ENCODE assay signal across 9 cellular contexts in the genomic region with DNA sequence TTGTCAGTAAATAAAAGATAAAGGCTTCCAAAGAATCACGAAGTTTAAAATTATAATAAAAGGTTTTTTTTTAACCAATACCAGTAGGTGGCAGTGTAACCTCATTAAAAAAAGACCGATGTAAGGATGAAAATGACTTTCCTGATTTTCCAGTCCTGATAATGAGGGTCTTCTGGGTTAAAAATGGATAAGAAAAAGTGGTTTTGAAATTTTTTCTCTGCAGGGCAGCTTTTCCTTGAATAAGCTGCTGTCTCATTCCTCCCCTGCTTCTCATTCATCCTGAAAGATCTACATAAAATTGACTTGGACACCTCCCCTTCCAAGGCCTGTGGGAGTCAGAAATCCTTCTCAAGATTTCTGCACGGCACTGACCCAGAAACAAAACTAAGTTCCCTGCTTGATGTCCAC. TPM values are rescaled to one million over a fixed set of nuclear protein-coding genes. Genes with fewer than 3 reads are reported as not detected.
DNase-seq lines count a peak whose midpoint lies in the region; ATAC-seq and TF ChIP-seq lines count a peak whose summit lies in the region.
"Had no signal": no experiment of that assay in that cellular context is flagged by ENCODE, and none has a peak within 500 bp of the region (broad histone marks: within the 10 kb centered on the region; RNA-seq: fewer than 3 reads in every experiment).

No MANE protein-coding gene starts in this region.

- no peaks in the 10 kb centered on the region for H3K9me3 ChIP-seq in heart left ventricle

- no peaks in the 10 kb centered on the region for H3K36me3 Mint-ChIP-seq in naive B cell
- H3K36me3 Mint-ChIP-seq in activated CD4-positive, alpha-beta T cell treated with anti-CD3 and anti-CD28 coated beads for 36 hours (ENCODE audit: low read depth): no peaks in the 10 kb centered on the region

- H3K4me3 Mint-ChIP-seq in naive B cell: no peak overlapping the region
- no peak overlapping the region for H3K4me3 Mint-ChIP-seq in activated CD4-positive, alpha-beta T cell treated with anti-CD3 and anti-CD28 coated beads for 36 hours
- H3K4me3 Mint-ChIP-seq: activated naive CD8-positive, alpha-beta T cell had no signal

- CTCF ChIA-PET in activated CD4-positive, alpha-beta T cell treated with anti-CD3 and anti-CD28 coated beads for 36 hours (lab: Charles Lee): interaction anchor here (0.7 to 0.8 kb wide), 3 partner anchors 288 to 528 kb away, joined by 3 to 4 read pairs (median 4); no protein-coding TSS in a partner anchor

- no peak for DNase-seq in heart left ventricle
- no peak for DNase-seq in cardiac septum (ENCODE audit: low spot score)
- DNase-seq in NCI-H2227 (lab: John Stamatoyannopoulos, UW; ENCODE audit: unreplicated experiment): peak; percentile 62
- DNase-seq in cerebellum (ENCODE audit: low spot score): peak; percentile 4
- DNase-seq in naive B cell: peak; percentile 5
- DNase-seq in activated CD4-positive, alpha-beta T cell treated with anti-CD3 and anti-CD28 coated beads for 36 hours: no peak
- DNase-seq in stimulated activated CD4-positive, alpha-beta T cell treated with anti-CD3 and anti-CD28 coated beads, Interleukin-4, amount 100 ng/mL, for 4 hours: no peak
- DNase-seq in UCSD-AML1 (lab: John Stamatoyannopoulos, UW; ENCODE audit: unreplicated experiment): no peak

- WGBS in heart left ventricle, 4 donors: 3 to 5% (median 4%) methylated on average over 3 of the region's 3 CpGs

- H3K4me1 ChIP-seq in heart left ventricle: peaks cover 0 to 16% (median 7%) of the 10 kb centered on the region in 12 donors

- TF ChIP-seq POLR2A in heart left ventricle (IDR thresholded peaks at IDR 0.05): no peak

- no peaks in the 10 kb centered on the region for H3K36me3 ChIP-seq in heart left ventricle

- peak in 1 of 4 donors; percentile 24 for ATAC-seq in heart left ventricle
- ATAC-seq in naive B cell (ENCODE audit: low read depth in 2 of 2): no peak
- no peak for ATAC-seq in activated CD4-positive, alpha-beta T cell treated with anti-CD3 and anti-CD28 coated beads for 36 hours

- no peak overlapping the region for H3K4me3 ChIP-seq in heart left ventricle

- intact Hi-C loops in heart left ventricle (cut with DNase I): no loop called here
- intact Hi-C loops in cardiac septum (cut with DNase I): no loop called here
- intact Hi-C loops in activated CD4-positive, alpha-beta T cell treated with anti-CD3 and anti-CD28 coated beads for 36 hours (cut with DNase I, micrococcal nuclease): no loop called here

- peak; percentile 37 to 73 (median 61) for TF ChIP-seq CTCF in heart left ventricle (IDR thresholded peaks at IDR 0.05)

- H3K4me1 Mint-ChIP-seq in naive B cell: no peaks in the 10 kb centered on the region
- H3K4me1 Mint-ChIP-seq in activated CD4-positive, alpha-beta T cell treated with anti-CD3 and anti-CD28 coated beads for 36 hours: no peaks in the 10 kb centered on the region

- peaks cover 0 to 5% (median 0%) of the 10 kb centered on the region in 3 donors for H3K27me3 Mint-ChIP-seq in naive B cell
- H3K27me3 Mint-ChIP-seq in activated CD4-positive, alpha-beta T cell treated with anti-CD3 and anti-CD28 coated beads for 36 hours: no peaks in the 10 kb centered on the region
- H3K27me3 Mint-ChIP-seq: activated naive CD8-positive, alpha-beta T cell had no signal

- no peaks in the 10 kb centered on the region for H3K27me3 ChIP-seq in heart left ventricle

- H3K27ac ChIP-seq in heart left ventricle: peak overlapping the region in 4 of 12 donors; percentile 9 to 43 (median 22)

- H3K9me3 Mint-ChIP-seq in naive B cell: peaks cover 4 to 11% (median 4%) of the 10 kb centered on the region in 7 donors
- peaks cover 4% of the 10 kb centered on the region for H3K9me3 Mint-ChIP-seq in activated CD4-positive, alpha-beta T cell treated with anti-CD3 and anti-CD28 coated beads for 36 hours (ENCODE audit: low read depth)

- H3K27ac Mint-ChIP-seq in naive B cell: no peak overlapping the region
- H3K27ac Mint-ChIP-seq in activated CD4-positive, alpha-beta T cell treated with anti-CD3 and anti-CD28 coated beads for 36 hours: no peak overlapping the region
- H3K27ac Mint-ChIP-seq: activated naive CD8-positive, alpha-beta T cell had no signal

- POLR2A ChIA-PET in activated CD4-positive, alpha-beta T cell treated with anti-CD3 and anti-CD28 coated beads for 36 hours (lab: Charles Lee): no interaction called here

RNA-seq across cellular contexts. Expression of gene FBXO33, which starts 58.9 kb away (rescaled TPM):
- total RNA-seq in heart left ventricle: 1 to 10 TPM; 3.8 to 8.4 (median 5.8) TPM
- polyA plus RNA-seq in heart left ventricle: 1 to 10 TPM; 2.5 to 6.6 TPM
- 6.3 TPM for total RNA-seq in cardiac septum
- total RNA-seq in cerebellum: 13.3 TPM
- polyA plus RNA-seq in naive B cell (ENCODE audit: low read depth in 6 of 6): 10 to 100 TPM; 13.2 to 21.3 (median 19.6) TPM
- total RNA-seq in activated CD4-positive, alpha-beta T cell treated with anti-CD3 and anti-CD28 coated beads for 36 hours: 10 to 100 TPM; 12.5 to 14.0 TPM

Comparison
In these comparisons a context has a peak if more than half of its experiments do, and no peak if none do; other contexts are left out.
1. DNase-seq: peak in NCI-H2227 (single experiment), cerebellum (single experiment) and naive B cell (single experiment); none in heart left ventricle (0 of 5), cardiac septum (single experiment), activated CD4-positive, alpha-beta T cell treated with anti-CD3 and anti-CD28 coated beads for 36 hours (single experiment), stimulated activated CD4-positive, alpha-beta T cell treated with anti-CD3 and anti-CD28 coated beads, Interleukin-4, amount 100 ng/mL, for 4 hours (0 of 2) and UCSD-AML1 (single experiment).